ENCODE assay signal across 8 cellular contexts in the genomic region with DNA sequence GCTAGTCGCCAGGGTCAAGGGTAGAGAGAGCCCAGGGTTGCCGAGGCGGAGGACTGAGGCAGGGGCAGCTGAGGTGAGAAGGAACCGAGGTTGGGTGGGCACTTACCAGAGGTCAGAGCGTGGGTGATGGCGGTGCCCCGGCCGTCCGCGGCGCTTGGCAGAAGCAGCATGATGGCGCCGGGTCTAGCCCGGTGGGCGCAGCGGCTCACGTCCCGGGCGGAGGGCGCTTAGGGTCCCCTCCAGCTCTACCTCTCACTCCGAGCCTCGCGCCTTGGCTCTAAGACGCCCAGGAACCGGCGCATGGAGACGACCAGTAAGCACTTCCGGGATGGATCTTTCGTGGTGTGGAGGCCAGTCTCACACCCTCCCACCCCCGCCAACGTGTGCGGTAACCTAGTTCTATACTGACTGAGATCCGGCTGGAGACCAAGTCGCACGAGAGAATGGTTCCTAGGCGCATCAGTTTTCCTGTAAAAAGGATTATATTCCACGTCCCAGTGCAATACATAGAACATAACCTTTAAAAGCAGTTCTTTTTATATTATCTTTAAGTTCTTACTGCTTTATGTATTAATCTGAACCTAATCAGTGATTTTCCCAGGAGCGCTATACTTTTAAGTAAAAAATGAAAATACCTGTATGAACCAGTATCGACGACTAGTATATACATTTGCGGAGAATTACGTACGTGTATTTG. TPM values are rescaled to one million over a fixed set of nuclear protein-coding genes. Genes with fewer than 3 reads are reported as not detected.
A peak's percentile ranks its signal among the peaks of the same experiment; 100 is the strongest.
DNase-seq lines count a peak whose midpoint lies in the region; ATAC-seq and TF ChIP-seq lines count a peak whose summit lies in the region.

TSS of gene DNAJC2 (minus strand) at position 315 of the 697 bp plus-strand sequence. CDS start at position 170, 145 bp downstream.

- H3K27ac ChIP-seq in adrenal gland (peak within 1 kb of the TSS; percentile 1 to 90 (median 82)), upper lobe of left lung (peak within 1 kb of the TSS; percentile 84 to 92 (median 90))

- peak within 1 kb of the TSS; percentile 57 to 77 (median 72) for H3K4me3 ChIP-seq in adrenal gland
- peak within 1 kb of the TSS; percentile 84 to 98 (median 96) for H3K4me3 ChIP-seq in upper lobe of left lung

- peak; percentile 89 for DNase-seq in GM13976 (ENCODE audit: low spot score)
- peak; percentile 52 for DNase-seq in NCI-H1436 treated with DMSO at 0.1 percent for 48 hours (lab: John Stamatoyannopoulos, UW)
- DNase-seq in T-helper 1 cell: peak; percentile 73 to 90 (median 82)
- DNase-seq in adrenal gland: peak; percentile 83 to 94 (median 91)
- DNase-seq in left cardiac atrium: peak; percentile 91
- peak; percentile 95 for DNase-seq in posterior vena cava (ENCODE audit: low spot score)
- DNase-seq in upper lobe of left lung: peak; percentile 90 to 91

- in situ Hi-C loops in GM13976 (cut with MboI; ENCODE audit: low sequenced_read_pairs, unreplicated experiment): no loop called here

- H3K36me3 ChIP-seq in adrenal gland (replicated peaks in 1 of 2) (peaks cover 0 to 16% of the 10 kb centered on the region in 2 donors), upper lobe of left lung (peaks cover 0 to 25% (median 13%) of the 10 kb centered on the region in 4 donors)

- ATAC-seq in HG02852 (IDR thresholded peaks at IDR 0.05; ENCODE audit: unreplicated experiment) (peak; percentile 81), left cardiac atrium (peak; percentile 92 to 96), upper lobe of left lung (ENCODE audit: low FRiP score in 2 of 2) (peak; percentile 96 to 97)

- 7 to 10% (median 8%) methylated on average over 36 to 43 of the region's 43 CpGs for WGBS in adrenal gland, 4 donors
- 9 to 16% methylated on average over 23 to 42 of the region's 43 CpGs for WGBS in upper lobe of left lung, 2 donors

- TF ChIP-seq POLR2A in adrenal gland (IDR thresholded peaks at IDR 0.05) (peak; percentile 65 to 79), upper lobe of left lung (IDR thresholded peaks at IDR 0.05) (peak; percentile 4 to 76 (median 55))

- TF ChIP-seq CTCF in GM13976 (IDR thresholded peaks at IDR 0.05; ENCODE audit: borderline replicate concordance, control extremely low read depth, extremely low read depth, insufficient read depth, missing control alignments) (no peak), adrenal gland (IDR thresholded peaks at IDR 0.05) (no peak), upper lobe of left lung (IDR thresholded peaks at IDR 0.05) (peak in 1 of 6 experiments; percentile 8)

- H3K9me3 ChIP-seq in adrenal gland (replicated peaks in 1 of 3) (no peaks in the 10 kb centered on the region), upper lobe of left lung (no peaks in the 10 kb centered on the region)

- TF ChIP-seq EP300 in upper lobe of left lung (IDR thresholded peaks at IDR 0.05): no peak

- no peaks in the 10 kb centered on the region for H3K27me3 ChIP-seq in adrenal gland
- no peaks in the 10 kb centered on the region for H3K27me3 ChIP-seq in upper lobe of left lung

- H3K4me1 ChIP-seq in adrenal gland (replicated peaks in 1 of 2) (peaks cover 12 to 49% of the 10 kb centered on the region in 2 donors), upper lobe of left lung (peaks cover 43 to 57% (median 48%) of the 10 kb centered on the region in 4 donors)

- intact Hi-C loops in adrenal gland (cut with DNase I): no loop called here
- intact Hi-C loops in left cardiac atrium (cut with DNase I): no loop called here
- intact Hi-C loops in posterior vena cava (cut with DNase I): loop anchor here in 1 of 2 donors (10.0 kb wide), 1 partner anchor 1060 kb away; the partner anchor contains the start of gene SH2B2

RNA-seq across cellular contexts. Expression of gene DNAJC2, which starts in this region (rescaled TPM):
- total RNA-seq in adrenal gland (10 to 100 TPM in 6 of 8 donors, 1 to 10 TPM in 2; 5.5 to 25.0 (median 16.1) TPM), left cardiac atrium (10 to 100 TPM; 12.3 to 15.8 TPM), posterior vena cava (10 to 100 TPM; 16.0 to 20.1 TPM), upper lobe of left lung (10 to 100 TPM; 13.1 to 30.4 (median 16.6) TPM)
- 10 to 100 TPM; 32.8 to 58.0 (median 54.6) TPM for polyA plus RNA-seq in adrenal gland

Comparison
In these comparisons a context has a peak if more than half of its experiments do, and no peak if none do; other contexts are left out.
1. Peak in every context shown above with its lines: DNase-seq, ATAC-seq, H3K4me3 ChIP-seq and H3K27ac ChIP-seq.